9 cellular contexts compared by ENCODE assay signal in genomic region chr15:56468271-56468912, GRCh38. TPM values are rescaled to one million over a fixed set of nuclear protein-coding genes. Genes with fewer than 3 reads are reported as not detected.
DNase-seq lines count a peak whose midpoint lies in the region; ATAC-seq, FAIRE-seq and TF ChIP-seq lines count a peak whose summit lies in the region.
"Had no signal": no experiment of that assay in that cellular context is flagged by ENCODE, and none has a peak within 500 bp of the region (broad histone marks: within the 10 kb centered on the region; RNA-seq: fewer than 3 reads in every experiment).

No MANE protein-coding gene starts in this region.

- H3K27me3 ChIP-seq in CD4-positive, CD25-positive, alpha-beta regulatory T cell (ENCODE audit: control insufficient read depth, insufficient read depth, low read length) = peaks cover 24% of the 10 kb centered on the region
- H3K27me3 ChIP-seq in adipocyte (replicated peaks; ENCODE audit: control insufficient read depth, insufficient read depth, low read length) = no peaks in the 10 kb centered on the region
- H3K27me3 ChIP-seq in osteoblast (ENCODE audit: insufficient read depth, low read length) = peaks cover 20% of the 10 kb centered on the region

- H3K4me3 ChIP-seq in CD4-positive, CD25-positive, alpha-beta regulatory T cell (ENCODE audit: low read depth, low read length) = peak overlapping the region; percentile 80
- H3K4me3 ChIP-seq in adipocyte (ENCODE audit: low read length) (peak overlapping the region; percentile 74), osteoblast (ENCODE audit: insufficient read depth, low read length) (peak overlapping the region; percentile 68)

- peak in 1 of 3 donors; percentile 61 for DNase-seq in CD4-positive, CD25-positive, alpha-beta regulatory T cell
- DNase-seq in KBM-7 (peak; percentile 52), adipocyte (ENCODE audit: low read depth) (peak; percentile 47), osteoblast (ENCODE audit: insufficient read length, low spot score, missing footprints) (no peak), sciatic nerve (ENCODE audit: low spot score) (no peak), frontal cortex (ENCODE audit: low spot score in 2 of 2) (no peak), D721Med (ENCODE audit: insufficient read length, low spot score) (no peak)

- TF ChIP-seq CTCF in osteoblast (IDR thresholded peaks at IDR 0.05; ENCODE audit: extremely low read depth, low read depth, low read length) (no peak), D721Med (IDR thresholded peaks at IDR 0.05; ENCODE audit: insufficient read depth, missing control alignments) (no peak)

- H3K36me3 ChIP-seq in CD4-positive, CD25-positive, alpha-beta regulatory T cell (ENCODE audit: control insufficient read depth, insufficient read depth, low read length) = no peaks in the 10 kb centered on the region
- H3K36me3 ChIP-seq in adipocyte (ENCODE audit: control insufficient read depth, insufficient read depth, low read length, severe bottlenecking) (no peaks in the 10 kb centered on the region), osteoblast (ENCODE audit: insufficient read depth, low read length) (no peaks in the 10 kb centered on the region)

- H3K4me2 ChIP-seq in osteoblast (ENCODE audit: insufficient read depth, low read length) = peak overlapping the region; percentile 80

- H3K9me3 ChIP-seq in CD4-positive, CD25-positive, alpha-beta regulatory T cell (ENCODE audit: control insufficient read depth in 2 of 2, low read length in 2 of 2) = no peaks in the 10 kb centered on the region
- H3K9me3 ChIP-seq in adipocyte (ENCODE audit: control insufficient read depth, low read length) = no peaks in the 10 kb centered on the region
- no peaks in the 10 kb centered on the region for H3K9me3 ChIP-seq in osteoblast (ENCODE audit: low read depth, low read length)

- intact Hi-C loops in sciatic nerve (cut with DNase I) = no loop called here

- peaks cover 9 to 21% (median 18%) of the 10 kb centered on the region in 4 donors for H3K4me1 Mint-ChIP-seq in CD4-positive, CD25-positive, alpha-beta regulatory T cell

- FAIRE-seq in frontal cortex (lab: Jason Lieb, UNC) = no peak
- FAIRE-seq in D721Med (lab: Jason Lieb, UNC) = no peak

- H3K9ac ChIP-seq in adipocyte (ENCODE audit: low read length) = peak overlapping the region; percentile 56

- no peaks in the 10 kb centered on the region for H4K20me1 ChIP-seq in osteoblast (ENCODE audit: insufficient read depth, low read length)

- H3K36me3 Mint-ChIP-seq in CD4-positive, CD25-positive, alpha-beta regulatory T cell = no peaks in the 10 kb centered on the region

- no peaks in the 10 kb centered on the region for H3K79me2 ChIP-seq in osteoblast (ENCODE audit: insufficient read depth, low read length)

- peaks cover 6% of the 10 kb centered on the region for H3K4me1 ChIP-seq in CD4-positive, CD25-positive, alpha-beta regulatory T cell (ENCODE audit: control insufficient read depth, insufficient read depth, low read length, poor library complexity, severe bottlenecking)
- H3K4me1 ChIP-seq in adipocyte (ENCODE audit: control insufficient read depth, insufficient read depth, low read length) (no peaks in the 10 kb centered on the region), osteoblast (ENCODE audit: insufficient read depth, low read length) (peaks cover 14% of the 10 kb centered on the region)

- in situ Hi-C loops in KBM-7 (cut with MboI; ENCODE audit: low pct_unique_long_range_greater_than_20kb, low sequenced_read_pairs) = no loop called here

- peak overlapping the region; percentile 22 to 90 (median 37) for H3K27ac Mint-ChIP-seq in CD4-positive, CD25-positive, alpha-beta regulatory T cell

- H3K4me3 Mint-ChIP-seq in CD4-positive, CD25-positive, alpha-beta regulatory T cell = peak overlapping the region; percentile 40 to 87 (median 63)

- ATAC-seq in CD4-positive, CD25-positive, alpha-beta regulatory T cell (ENCODE audit: low read depth in 2 of 2) = peak in 1 of 2 donors; percentile 26
- peak; percentile 54 for ATAC-seq in GM19438 (IDR thresholded peaks at IDR 0.05; ENCODE audit: low read depth, unreplicated experiment)
- ATAC-seq in sciatic nerve = no peak
- ATAC-seq: HCT116 had no signal

- H3K9me3 Mint-ChIP-seq in CD4-positive, CD25-positive, alpha-beta regulatory T cell = no peaks in the 10 kb centered on the region

- peak overlapping the region; percentile 58 for H2AFZ ChIP-seq in osteoblast (ENCODE audit: low read length)

- peaks cover 23% of the 10 kb centered on the region for H3K27me3 Mint-ChIP-seq in CD4-positive, CD25-positive, alpha-beta regulatory T cell

- no peak overlapping the region for H3K27ac ChIP-seq in CD4-positive, CD25-positive, alpha-beta regulatory T cell (ENCODE audit: insufficient read depth, low read length, poor library complexity, severe bottlenecking)
- H3K27ac ChIP-seq in osteoblast (ENCODE audit: low read depth, low read length) = no peak overlapping the region

RNA-seq across cellular contexts. Expression of gene MNS1, which starts 3.5 kb away (rescaled TPM):
- total RNA-seq in CD4-positive, CD25-positive, alpha-beta regulatory T cell = not detected
- polyA plus RNA-seq in CD4-positive, CD25-positive, alpha-beta regulatory T cell = not detected
- total RNA-seq in osteoblast (2.2 and 2.9 TPM in 2 replicates), sciatic nerve (5.1 TPM), frontal cortex (1.2 TPM)

Comparison
In these comparisons a context has a peak if more than half of its experiments do, and no peak if none do; other contexts are left out.
1. DNase-seq: peak in KBM-7 (single experiment) and adipocyte (single experiment); none in osteoblast (single experiment), sciatic nerve (single experiment), frontal cortex (0 of 2) and D721Med (single experiment).
2. Peak in every context shown above with its lines, with median percentiles within 50 percentile points of each other: H3K4me3 ChIP-seq.